Comparison of ENCODE assay signal across 31 cellular contexts in the genomic region with DNA sequence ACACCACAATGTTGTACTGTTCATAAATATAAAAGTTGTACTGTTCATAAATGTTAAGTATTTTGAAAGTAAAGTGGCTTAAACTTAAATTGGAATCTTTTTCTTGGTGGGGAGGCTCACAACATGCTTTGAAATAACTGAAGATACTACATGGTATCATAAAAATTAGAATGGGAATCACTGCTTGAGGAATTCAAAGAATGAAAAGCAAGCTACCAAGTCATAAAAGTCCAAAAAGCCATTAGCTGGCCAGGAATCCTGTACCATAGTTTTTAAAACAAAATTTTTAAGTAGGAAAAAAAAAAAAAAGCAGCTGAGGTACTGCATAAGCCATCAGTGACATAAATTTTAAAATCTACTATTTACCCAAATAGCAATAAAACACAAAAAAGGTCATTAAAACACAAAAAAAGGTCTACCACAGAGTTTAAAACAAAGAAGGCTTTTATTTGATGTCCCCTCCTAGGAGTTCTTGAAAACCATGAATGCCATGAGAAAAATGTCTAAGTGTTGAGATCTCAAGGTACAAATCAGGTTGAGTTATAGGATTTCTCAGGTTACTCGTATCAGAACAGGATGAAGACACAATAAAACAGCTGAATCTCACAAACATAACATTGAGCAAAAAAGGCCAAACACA. TPM values are rescaled to one million over a fixed set of nuclear protein-coding genes. Genes with fewer than 3 reads are reported as not detected.
DNase-seq lines count a peak whose midpoint lies in the region; ATAC-seq, FAIRE-seq and TF ChIP-seq lines count a peak whose summit lies in the region.
"Had no signal": no experiment of that assay in that cellular context is flagged by ENCODE, and none has a peak within 500 bp of the region (broad histone marks: within the 10 kb centered on the region; RNA-seq: fewer than 3 reads in every experiment).

No MANE protein-coding gene starts in this region.

- H3K27ac Mint-ChIP-seq in CD4-positive, alpha-beta T cell, result peak overlapping the region; percentile 5
- peak overlapping the region; percentile 90 for H3K27ac Mint-ChIP-seq in nephron progenitor cell

- H3K4me1 ChIP-seq in HUES48 (ENCODE audit: control insufficient read depth, insufficient read depth, low read length) (peaks cover 18% of the 10 kb centered on the region; the same call in 1 of the 2 replicates), GM12878 (ENCODE audit: control insufficient read depth, insufficient read depth, low read length) (peaks cover 25% of the 10 kb centered on the region), stomach (peaks cover 5 to 89% (median 42%) of the 10 kb centered on the region in 4 donors)

- H3K9me3 Mint-ChIP-seq in CD4-positive, alpha-beta T cell, result no peaks in the 10 kb centered on the region
- no peaks in the 10 kb centered on the region for H3K9me3 Mint-ChIP-seq in nephron progenitor cell
- H3K9me3 Mint-ChIP-seq: activated T-cell treated with anti-CD3 and anti-CD28 coated beads, Interleukin-2, amount 50 U/mL, for 4 hours; CD8-positive, alpha-beta memory T cell; effector memory CD8-positive, alpha-beta T cell; naive thymus-derived CD8-positive, alpha-beta T cell had no signal

- TF ChIP-seq CTCF in CD4-positive, alpha-beta T cell (IDR thresholded peaks at IDR 0.05), result no peak
- no peak for TF ChIP-seq CTCF in GM12878 (IDR thresholded peaks at IDR 0.05 in 2 of 3, conservative IDR thresholded peaks at IDR 0.05 in 1 of 3; ENCODE audit: control insufficient read depth in 2 of 3, extremely low read depth in 1 of 3, insufficient read depth in 1 of 3, low read depth in 3 of 3, low read length in 3 of 3)
- TF ChIP-seq CTCF in nephron progenitor cell (IDR thresholded peaks at IDR 0.05), result no peak
- no peak for TF ChIP-seq CTCF in stomach (IDR thresholded peaks at IDR 0.05)

- H3K36me3 Mint-ChIP-seq in CD4-positive, alpha-beta T cell (ENCODE audit: low read depth), result peaks cover 20% of the 10 kb centered on the region
- H3K36me3 Mint-ChIP-seq in nephron progenitor cell (ENCODE audit: low read depth), result peaks cover 6% of the 10 kb centered on the region

- no peak overlapping the region for H2AFZ ChIP-seq in GM12878 (ENCODE audit: control insufficient read depth, low read depth, low read length)

- WGBS in GM12878 (ENCODE audit: insufficient coverage, insufficient replicate concordance, low lambda C conversion rate, missing lambda C conversion rate), result 95% methylated on average over 1 of the region's 1 CpG
- 73 to 95% (median 86%) methylated on average over 1 of the region's 1 CpG for WGBS in stomach, 5 donors

- RAD21 ChIA-PET in GM12878 (lab: Charles Lee; ENCODE audit: unreplicated experiment), result no interaction called here

- POLR2A ChIA-PET in CD4-positive, alpha-beta T cell (lab: Charles Lee), result interaction anchor here (1.2 to 2.2 kb wide), 2 partner anchors 9 to 305 kb away, joined by 3 to 8 read pairs; partner anchors contain the start of genes FUBP1 and ZZZ3
- POLR2A ChIA-PET in GM12878 (lab: Charles Lee), result no interaction called here

- no peaks in the 10 kb centered on the region for H3K27me3 Mint-ChIP-seq in CD4-positive, alpha-beta T cell
- H3K27me3 Mint-ChIP-seq in nephron progenitor cell (ENCODE audit: low read depth, poor library complexity), result no peaks in the 10 kb centered on the region
- H3K27me3 Mint-ChIP-seq: CD8-positive, alpha-beta memory T cell; effector memory CD8-positive, alpha-beta T cell; naive thymus-derived CD8-positive, alpha-beta T cell had no signal

- TF ChIP-seq EP300 in GM12878 (IDR thresholded peaks at IDR 0.05; ENCODE audit: borderline replicate concordance in 1 of 2, control insufficient read depth in 1 of 2, low read depth in 2 of 2, low read length in 2 of 2) (no peak), stomach (IDR thresholded peaks at IDR 0.05) (no peak)

- intact Hi-C loops in CD4-positive, alpha-beta T cell (cut with DNase I, micrococcal nuclease), result no loop called here
- intact Hi-C loops in GM12878 (cut with micrococcal nuclease; ENCODE audit: unreplicated experiment) (loop anchor here (5.0 kb wide), 1 partner anchor 953 kb away; no protein-coding TSS in a partner anchor), posterior cingulate gyrus (cut with DNase I) (no loop called here), stomach (cut with DNase I; ENCODE audit: low total_unique reads) (no loop called here)

- peaks cover 98% of the 10 kb centered on the region for H3K79me2 ChIP-seq in GM12878 (ENCODE audit: control insufficient read depth, insufficient read depth, low read length)

- TF ChIP-seq RAD21 in GM12878 (IDR thresholded peaks at IDR 0.05; ENCODE audit: insufficient read depth, low read depth, low read length), result no peak

- no peaks in the 10 kb centered on the region for H3K9me3 ChIP-seq in CD4-positive, alpha-beta T cell (ENCODE audit: control insufficient read depth, low read length)
- H3K9me3 ChIP-seq in HUES48 (ENCODE audit: control insufficient read depth, insufficient read depth, low read length), result no peaks in the 10 kb centered on the region
- no peaks in the 10 kb centered on the region for H3K9me3 ChIP-seq in GM12878 (replicated peaks; ENCODE audit: control insufficient read depth, insufficient read depth, low read length)
- no peaks in the 10 kb centered on the region for H3K9me3 ChIP-seq in stomach
- H3K9me3 ChIP-seq: adrenal gland, esophagus muscularis mucosa, gastroesophageal sphincter, left lung, right atrium auricular region, vagina had no signal

- SMC1A ChIA-PET in GM12878 (lab: Charles Lee; ENCODE audit: uncharacterized antibody, unreplicated experiment), result interaction anchor here (0.6 to 1.0 kb wide), 4 partner anchors 73 to 462 kb away, joined by 3 to 4 read pairs (median 4); no protein-coding TSS in a partner anchor

- H3K4me3 Mint-ChIP-seq in CD4-positive, alpha-beta T cell, result peak overlapping the region; percentile 39
- no peak overlapping the region for H3K4me3 Mint-ChIP-seq in nephron progenitor cell
- H3K4me3 Mint-ChIP-seq: activated T-cell treated with anti-CD3 and anti-CD28 coated beads, Interleukin-2, amount 50 U/mL, for 4 hours; CD8-positive, alpha-beta memory T cell; effector memory CD8-positive, alpha-beta T cell had no signal

- CTCF ChIA-PET in CD4-positive, alpha-beta T cell (lab: Charles Lee), result no interaction called here
- CTCF ChIA-PET in GM12878 (lab: Yijun Ruan, JAX), result interaction anchor here (0.6 to 1.3 kb wide), 2 partner anchors 15 to 458 kb away, joined by 3 to 4 read pairs; no protein-coding TSS in a partner anchor

- no peaks in the 10 kb centered on the region for H3K36me3 ChIP-seq in HUES48 (ENCODE audit: control insufficient read depth, insufficient read depth, low read length)
- H3K36me3 ChIP-seq in GM12878 (ENCODE audit: control insufficient read depth in 2 of 2, insufficient read depth in 2 of 2, low read length in 1 of 2), result peaks cover 0 to 3% of the 10 kb centered on the region in 2 experiments; a peak in 1 of 4 replicates
- peaks cover 0 to 6% (median 0%) of the 10 kb centered on the region in 4 donors for H3K36me3 ChIP-seq in stomach
- H3K36me3 ChIP-seq: adrenal gland, brain microvascular endothelial cell, esophagus muscularis mucosa, gastroesophageal sphincter, left lung, right atrium auricular region, vagina had no signal

- 0 out of 2 replicates have a peak overlapping the region, but pooled peaks have one; percentile 30 for H3K9ac ChIP-seq in HUES48 (ENCODE audit: low read depth, low read length)
- no peak overlapping the region for H3K9ac ChIP-seq in GM12878 (ENCODE audit: control insufficient read depth, insufficient read depth, low read length)

- H3K4me2 ChIP-seq in GM12878 (ENCODE audit: control insufficient read depth, insufficient read depth), result peak overlapping the region; percentile 97

- in situ Hi-C loops in GM12878 (cut with MboI), result no loop called here

- no peaks in the 10 kb centered on the region for H4K20me1 ChIP-seq in GM12878 (ENCODE audit: control insufficient read depth, insufficient read depth)

- TF ChIP-seq POLR2A in GM12878 (IDR thresholded peaks at IDR 0.05; ENCODE audit: low read depth, low read length), result no peak
- no peak for TF ChIP-seq POLR2A in stomach (IDR thresholded peaks at IDR 0.05)

- BruUV-seq in GM12878 (replicated peaks; lab: Mats Ljungman, UMichigan), result no TSS peak

- H3K4me3 ChIP-seq in HUES48 (ENCODE audit: low read depth, low read length) (no peak overlapping the region), GM12878 (no peak overlapping the region), stomach (no peak overlapping the region)
- H3K4me3 ChIP-seq: adrenal gland, esophagus muscularis mucosa, gastroesophageal sphincter, left lung, right atrium auricular region, vagina had no signal

- no peak for ATAC-seq in CD4-positive, alpha-beta T cell (ENCODE audit: poor library complexity)
- no peak for ATAC-seq in GM12878
- ATAC-seq in HG03108 (IDR thresholded peaks at IDR 0.05; ENCODE audit: unreplicated experiment), result no peak
- ATAC-seq in HG03432 (IDR thresholded peaks at IDR 0.05; ENCODE audit: unreplicated experiment), result no peak
- ATAC-seq: activated T-cell treated with anti-CD3 and anti-CD28 coated beads, Interleukin-2, amount 50 U/mL, for 4 hours; effector memory CD8-positive, alpha-beta T cell; gastroesophageal sphincter; left lung; naive thymus-derived CD8-positive, alpha-beta T cell had no signal

- no peaks in the 10 kb centered on the region for H3K27me3 ChIP-seq in CD4-positive, alpha-beta T cell (ENCODE audit: control insufficient read depth, insufficient read depth, low read length)
- H3K27me3 ChIP-seq in HUES48 (ENCODE audit: control insufficient read depth, insufficient read depth, low read length) (no peaks in the 10 kb centered on the region), GM12878 (replicated peaks in 1 of 2; ENCODE audit: control insufficient read depth in 2 of 2, insufficient read depth in 2 of 2, low read length in 1 of 2) (no peaks in the 10 kb centered on the region), stomach (no peaks in the 10 kb centered on the region)
- H3K27me3 ChIP-seq: adrenal gland, brain microvascular endothelial cell, esophagus muscularis mucosa, gastroesophageal sphincter, left lung, right atrium auricular region, vagina had no signal

- no peak overlapping the region for H3K27ac ChIP-seq in CD4-positive, alpha-beta T cell (ENCODE audit: low read depth, low read length)
- H3K27ac ChIP-seq in HUES48 (ENCODE audit: low read depth, low read length) (no peak overlapping the region), GM12878 (ENCODE audit: control insufficient read depth, insufficient read depth) (no peak overlapping the region), stomach (no peak overlapping the region)
- H3K27ac ChIP-seq: adrenal gland, brain microvascular endothelial cell, esophagus muscularis mucosa, gastroesophageal sphincter, left lung, vagina had no signal

- H3K4me1 Mint-ChIP-seq in CD4-positive, alpha-beta T cell (ENCODE audit: low read depth), result peaks cover 78% of the 10 kb centered on the region
- peaks cover 34% of the 10 kb centered on the region for H3K4me1 Mint-ChIP-seq in nephron progenitor cell

- DNase-seq in CD4-positive, alpha-beta T cell, result no peak
- DNase-seq in GM12878 (ENCODE audit: low read depth, low spot score) (no peak), nephron progenitor cell (no peak), posterior cingulate gyrus (no peak), stomach (no peak)
- DNase-seq: activated CD4-positive, alpha-beta T cell treated with anti-CD3 and anti-CD28 coated beads for 1 hour; activated naive CD4-positive, alpha-beta T cell treated with Interleukin-2 at 50 U/mL for 16 hours; activated T-cell treated with anti-CD3 and anti-CD28 coated beads, Interleukin-2, amount 50 U/mL, for 4 hours; adrenal gland; brain microvascular endothelial cell; CD8-positive, alpha-beta memory T cell; DMS53; effector memory CD8-positive, alpha-beta T cell; HCEC 1CT; hippocampal formation; KBM-7; left lung; naive thymus-derived CD8-positive, alpha-beta T cell; NCI-H1436; OCI-M1; stimulated activated CD4-positive, alpha-beta T cell treated with anti-CD3 and anti-CD28 coated beads, Interleukin-12 subunit alpha, Interleukin-12 subunit beta, amount 100 ng/mL, for 4 hours; stimulated activated CD4-positive, alpha-beta T cell treated with anti-CD3 and anti-CD28 coated beads, Interleukin-4, amount 100 ng/mL, for 24 hours; stimulated activated naive CD4-positive, alpha-beta T cell treated with Interleukin-2 at 50 U/mL for 16 hours had no signal

- FAIRE-seq in GM12878 (lab: Jason Lieb, UNC), result no peak
- FAIRE-seq: colon had no signal

RNA-seq across cellular contexts. Expression of gene ZZZ3, which starts 8.6 kb away (rescaled TPM):
- total RNA-seq in CD4-positive, alpha-beta T cell, result 10 to 100 TPM; 36.9 to 38.5 TPM
- total RNA-seq in GM12878 (2013; cell fraction: nucleolus; rRNA removed), result 181 and 182 TPM in 2 replicates
- total RNA-seq in GM12878 (2014; rRNA removed) (39.5 and 53.6 TPM in 2 replicates), GM12878 (2014; rRNA removed; fragmentation: Illumina TruSeq; extraction: Trizol) (44.1 and 45.1 TPM in 2 replicates), GM12878 (2021) (31.2 and 32.8 TPM in 2 replicates), stomach (100 to 1,000 TPM in 3 of 5 donors, 10 to 100 TPM in 2; 12.2 to 167 (median 103) TPM)
- 7.4 TPM for polyA plus RNA-seq in GM12878 (2011; ENCODE audit: low read depth)
- polyA plus RNA-seq in GM12878 (2011; rRNA removed) (26.3 and 36.8 TPM in 2 replicates), GM12878 (2014; fragmentation: Illumina TruSeq; extraction: Trizol) (25.6 and 31.9 TPM in 2 replicates), GM12878 (2014; fragmentation: Nextera tagmentation; extraction: Ambion mirVana) (10 to 100 TPM; 10.5 to 12.7 TPM), GM12878 (2014; rRNA removed) (23.8 and 25.9 TPM in 2 replicates), GM12878 (2016; fragmentation: Nextera tagmentation; extraction: Ambion mirVana) (10 to 100 TPM; 37.4 to 40.3 TPM), stomach (10 to 100 TPM in 1 of 3 donors, 1 to 10 TPM in 2; 9.1 to 10.7 (median 9.6) TPM)
- polyA plus RNA-seq in GM12878 (2011; cell fraction: cytosol; rRNA removed), result 10.4 and 14.2 TPM in 2 replicates
- 21.3 and 26.8 TPM in 2 replicates for polyA plus RNA-seq in GM12878 (2011; cell fraction: nucleus; rRNA removed)
- polyA plus RNA-seq in GM12878 (2012), result 13.1 and 16.7 TPM in 2 replicates
- 28.9 and 43.7 TPM in 2 replicates for polyA minus RNA-seq in GM12878 (2011; rRNA and poly(A)+ RNA removed)
- 15.2 and 17.3 TPM in 2 replicates for polyA minus RNA-seq in GM12878 (2011; cell fraction: cytosol; rRNA and poly(A)+ RNA removed)
- polyA minus RNA-seq in GM12878 (2011; cell fraction: nucleus; rRNA and poly(A)+ RNA removed), result 48.5 and 95.9 TPM in 2 replicates
